ENCODE assay signal across 6 cellular contexts in the genomic region with DNA sequence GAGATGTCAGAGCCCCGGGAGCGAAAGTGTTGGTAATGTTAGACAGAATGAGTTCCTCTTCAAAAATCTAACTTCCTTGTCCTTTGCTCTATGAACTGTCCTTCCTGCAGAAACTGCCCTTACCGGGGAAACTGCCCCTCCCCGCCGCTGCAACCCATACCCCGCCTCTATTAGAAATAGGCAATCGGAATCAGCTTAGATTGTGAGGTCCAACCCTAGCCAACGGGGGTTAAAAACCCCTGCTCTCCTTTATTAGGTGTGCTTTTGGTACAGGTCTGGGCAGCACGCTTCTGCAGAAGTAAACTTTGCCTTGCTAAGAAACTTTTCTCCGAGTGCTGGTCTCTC. TPM values are rescaled to one million over a fixed set of nuclear protein-coding genes. Genes with fewer than 3 reads are reported as not detected.
A peak's percentile ranks its signal among the peaks of the same experiment; 100 is the strongest.
DNase-seq lines count a peak whose midpoint lies in the region; ATAC-seq and TF ChIP-seq lines count a peak whose summit lies in the region.

No MANE protein-coding gene starts in this region.

- H4K20me1 ChIP-seq in fibroblast of lung (ENCODE audit: control insufficient read depth, extremely low read depth, insufficient read depth, low read length) = no peaks in the 10 kb centered on the region

- no peaks in the 10 kb centered on the region for H3K79me2 ChIP-seq in fibroblast of lung (ENCODE audit: control insufficient read depth, insufficient read depth, low read length)

- no peak for TF ChIP-seq CTCF in fibroblast of lung (conservative IDR thresholded peaks at IDR 0.05 in 1 of 2, IDR thresholded peaks at IDR 0.05 in 1 of 2; ENCODE audit: low read depth in 1 of 2, low read length in 2 of 2)

- H3K4me2 ChIP-seq in fibroblast of lung (ENCODE audit: extremely low read depth, insufficient read depth, low read length) = peak overlapping the region; percentile 88

- no peaks in the 10 kb centered on the region for H3K9me3 ChIP-seq in fibroblast of lung (ENCODE audit: control insufficient read depth, insufficient read depth, low read depth, low read length)

- H3K4me1 ChIP-seq in fibroblast of lung (ENCODE audit: control insufficient read depth, extremely low read depth, insufficient read depth, low read length) = no peaks in the 10 kb centered on the region

- peak; percentile 59 to 72 for DNase-seq in NOMO-1 (lab: John Stamatoyannopoulos, UW; ENCODE audit: unreplicated experiment in 2 of 2)
- DNase-seq in fibroblast of lung (ENCODE audit: low read depth in 2 of 2) = no peak
- DNase-seq in substantia nigra (lab: John Stamatoyannopoulos, UW) = peak in 4 of 49 donors; percentile 37 to 64 (median 50)
- no peak for DNase-seq in SW480 (ENCODE audit: low spot score)
- no peak for DNase-seq in globus pallidus (ENCODE audit: low spot score)

- peak; percentile 17 for ATAC-seq in GM18511 (IDR thresholded peaks at IDR 0.05; ENCODE audit: unreplicated experiment)

- peaks cover 3% of the 10 kb centered on the region for H3K36me3 ChIP-seq in fibroblast of lung (ENCODE audit: control insufficient read depth, insufficient read depth, low read length)

- peak overlapping the region; percentile 37 for H2AFZ ChIP-seq in fibroblast of lung (ENCODE audit: low read length)

- H3K27ac ChIP-seq in fibroblast of lung (ENCODE audit: insufficient read depth, low read length) (peak overlapping the region; percentile 57), substantia nigra (ENCODE audit: low read depth, low read length, poor library complexity, severe bottlenecking) (peak overlapping the region; percentile 96)

- H3K9ac ChIP-seq in fibroblast of lung (ENCODE audit: insufficient read depth, low read length) = peak overlapping the region; percentile 43

- peak overlapping the region; percentile 46 to 64 (median 52) for H3K4me3 ChIP-seq in fibroblast of lung (replicated peaks in 1 of 4; ENCODE audit: control extremely low read depth in 1 of 4, insufficient read depth in 1 of 4, low read depth in 3 of 4, low read length in 4 of 4)

- H3K27me3 ChIP-seq in fibroblast of lung (ENCODE audit: control insufficient read depth, insufficient read depth, low read length) = no peaks in the 10 kb centered on the region

RNA-seq across cellular contexts. Expression of a gene that starts 11.5 kb away (rescaled TPM):
- total RNA-seq in fibroblast of lung = 263 and 466 TPM in 2 replicates
- 1,189 and 1,351 TPM in 2 replicates for polyA plus RNA-seq in fibroblast of lung
- 1,467 and 1,660 TPM in 2 replicates for polyA plus RNA-seq in fibroblast of lung (2012)
- 2,032 and 2,619 TPM in 2 replicates for polyA minus RNA-seq in fibroblast of lung (ENCODE audit: low replicate concordance)

RNA-seq across cellular contexts. Expression of a gene that starts 13.1 kb away (rescaled TPM):
- 173 and 249 TPM in 2 replicates for total RNA-seq in fibroblast of lung
- 194 and 217 TPM in 2 replicates for polyA plus RNA-seq in fibroblast of lung
- 315 and 356 TPM in 2 replicates for polyA plus RNA-seq in fibroblast of lung (2012)
- 271 and 408 TPM in 2 replicates for polyA minus RNA-seq in fibroblast of lung (ENCODE audit: low replicate concordance)

RNA-seq across cellular contexts. Expression of a gene that starts 13.7 kb away (rescaled TPM):
- 96.8 and 97.6 TPM in 2 replicates for total RNA-seq in fibroblast of lung
- 36.1 and 58.4 TPM in 2 replicates for polyA plus RNA-seq in fibroblast of lung
- polyA plus RNA-seq in fibroblast of lung (2012) = 119 and 175 TPM in 2 replicates
- 122 and 170 TPM in 2 replicates for polyA minus RNA-seq in fibroblast of lung (ENCODE audit: low replicate concordance)

RNA-seq across cellular contexts. Expression of a gene that starts 17.4 kb away (rescaled TPM):
- total RNA-seq in fibroblast of lung = not detected in 2 replicates
- polyA plus RNA-seq in fibroblast of lung = not detected in 2 replicates
- not detected in 2 replicates for polyA plus RNA-seq in fibroblast of lung (2012)
- not detected in 2 replicates for polyA minus RNA-seq in fibroblast of lung (ENCODE audit: low replicate concordance)

RNA-seq across cellular contexts. Expression of a gene that starts 23.9 kb away (rescaled TPM):
- total RNA-seq in fibroblast of lung = 30.0 and 77.9 TPM in 2 replicates
- polyA plus RNA-seq in fibroblast of lung = 17.8 and 42.5 TPM in 2 replicates
- 95.1 and 195 TPM in 2 replicates for polyA plus RNA-seq in fibroblast of lung (2012)
- polyA minus RNA-seq in fibroblast of lung (ENCODE audit: low replicate concordance) = 39.9 and 46.1 TPM in 2 replicates

Comparison
In these comparisons a context has a peak if more than half of its experiments do, and no peak if none do; other contexts are left out.
1. DNase-seq: peak in NOMO-1 (2 of 2); none in fibroblast of lung (0 of 2), SW480 (single experiment) and globus pallidus (single experiment).